1 cellular context compared by ENCODE assay signal in the genomic region with DNA sequence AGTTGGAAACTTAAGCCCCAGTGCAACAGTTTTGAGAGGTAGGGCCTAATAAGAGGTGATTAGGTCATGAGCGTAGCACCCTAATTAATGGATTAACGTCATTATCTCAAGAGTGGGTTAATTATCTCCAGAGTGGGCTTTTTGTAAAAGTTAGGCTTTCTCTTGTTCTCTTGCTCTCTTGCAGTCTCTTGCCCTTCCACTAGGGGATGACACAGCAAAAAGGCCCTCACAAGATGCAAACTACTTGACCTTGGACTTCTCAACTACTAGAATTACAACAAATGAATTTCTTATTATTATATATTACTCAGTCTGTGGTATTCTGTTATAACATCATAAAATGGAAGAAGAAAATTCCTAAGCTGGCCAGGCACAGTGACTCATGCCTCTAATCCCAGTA.
TF ChIP-seq lines count a peak whose summit lies in the region.

No MANE protein-coding gene starts in this region.

TF ChIP-seq in H1, 55 proteins besides CTCF, POLR2A, EP300 and RAD21:
- TF ChIP-seq CTBP2 (IDR thresholded peaks at IDR 0.05; ENCODE audit: borderline replicate concordance, insufficient read depth, insufficient read length, low read length) (no peak), SIX5 (IDR thresholded peaks at IDR 0.05; ENCODE audit: low read depth, low read length) (no peak), HDAC2 (IDR thresholded peaks at IDR 0.05; ENCODE audit: borderline replicate concordance in 1 of 2, low read depth in 2 of 2, low read length in 2 of 2) (no peak), TAF7 (optimal IDR thresholded peaks at IDR 0.05; ENCODE audit: borderline replicate concordance, low read depth, low read length) (no peak), CHD7 (IDR thresholded peaks at IDR 0.05; ENCODE audit: insufficient replicate concordance, low read length) (no peak), SUZ12 (IDR thresholded peaks at IDR 0.05; ENCODE audit: low read length) (no peak), BACH1 (IDR thresholded peaks at IDR 0.05; ENCODE audit: low read length) (peak; percentile 86), JUND (IDR thresholded peaks at IDR 0.05; ENCODE audit: low read length) (no peak), SP1 (IDR thresholded peaks at IDR 0.05; ENCODE audit: low read depth, low read length) (no peak), CEBPB (IDR thresholded peaks at IDR 0.05; ENCODE audit: low read depth, low read length) (no peak), TAF1 (IDR thresholded peaks at IDR 0.05; ENCODE audit: low read depth, low read length) (no peak), MAFK (IDR thresholded peaks at IDR 0.05; ENCODE audit: low read depth, low read length) (peak; percentile 50; the same call in 1 of the 2 replicates), JUN (IDR thresholded peaks at IDR 0.05; ENCODE audit: low read depth, low read length) (no peak), TEAD4 (IDR thresholded peaks at IDR 0.05; ENCODE audit: low read depth, low read length) (no peak), SRF (IDR thresholded peaks at IDR 0.05; ENCODE audit: low read depth, low read length) (no peak)
TF ChIP-seq in H1: peak in this region for 2.
